In the genomic region with DNA sequence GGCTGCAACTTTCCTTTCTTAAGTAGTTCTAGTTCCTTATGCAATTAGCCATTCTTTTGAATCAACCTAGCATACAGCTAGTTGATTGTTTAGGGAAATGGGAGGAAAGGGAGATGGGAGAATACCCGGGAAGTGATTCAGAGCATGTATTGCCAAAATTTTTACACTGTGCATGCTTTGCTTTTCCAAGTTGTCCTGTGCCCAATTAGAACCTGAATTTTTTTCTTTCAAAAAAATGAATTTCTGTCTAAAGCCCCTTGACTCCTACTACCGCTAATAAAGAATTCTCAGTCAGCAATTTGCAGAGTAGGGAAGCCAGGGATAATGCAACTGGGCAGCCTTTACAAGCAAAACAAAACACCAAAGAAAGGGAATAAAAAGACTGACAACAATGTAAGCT, we compare ENCODE assay signal across 14 cellular contexts.
DNase-seq lines count a peak whose midpoint lies in the region; ATAC-seq and TF ChIP-seq lines count a peak whose summit lies in the region.
"Had no signal": no experiment of that assay in that cellular context is flagged by ENCODE, and none has a peak within 500 bp of the region (broad histone marks: within the 10 kb centered on the region; RNA-seq: fewer than 3 reads in every experiment).

No MANE protein-coding gene starts in this region.

- H4K20me1 ChIP-seq in fibroblast of lung (ENCODE audit: control insufficient read depth, extremely low read depth, insufficient read depth, low read length): no peaks in the 10 kb centered on the region
- H4K20me1 ChIP-seq in MM.1S (ENCODE audit: insufficient read depth, low read length): no peaks in the 10 kb centered on the region

- TF ChIP-seq CTCF in fibroblast of lung (conservative IDR thresholded peaks at IDR 0.05 in 1 of 2, IDR thresholded peaks at IDR 0.05 in 1 of 2; ENCODE audit: low read depth in 1 of 2, low read length in 2 of 2) (no peak), MM.1S (IDR thresholded peaks at IDR 0.05; ENCODE audit: low read length) (no peak)

- H3K14ac ChIP-seq in neuronal stem cell (ENCODE audit: low read length): no peak overlapping the region

- H4K91ac ChIP-seq in neuronal stem cell (ENCODE audit: low read depth, low read length, poor library complexity): no peak overlapping the region

- no peak overlapping the region for H2AK5ac ChIP-seq in neuronal stem cell (ENCODE audit: low read depth, low read length)

- no peak overlapping the region for H2BK12ac ChIP-seq in neuronal stem cell (ENCODE audit: low read length)

- H3F3A ChIP-seq in MM.1S (ENCODE audit: insufficient read depth, low read length): no peaks in the 10 kb centered on the region

- no peak overlapping the region for H3K18ac ChIP-seq in neuronal stem cell (ENCODE audit: low read length)

- H3K9me3 ChIP-seq in SK-N-MC (ENCODE audit: low read depth, low read length) (no peaks in the 10 kb centered on the region), fibroblast of lung (ENCODE audit: control insufficient read depth, insufficient read depth, low read depth, low read length) (no peaks in the 10 kb centered on the region), neuronal stem cell (replicated peaks in 1 of 2; ENCODE audit: control insufficient read depth in 2 of 2, insufficient read depth in 1 of 2, low read depth in 1 of 2, low read length in 2 of 2) (no peaks in the 10 kb centered on the region), MM.1S (replicated peaks; ENCODE audit: insufficient read depth, low read length) (no peaks in the 10 kb centered on the region)
- H3K9me3 ChIP-seq: mucosa of descending colon had no signal

- no CpG with 5 or more reads among the region's 2 CpGs for WGBS in neuronal stem cell (ENCODE audit: extremely low coverage in 2 of 2, insufficient read length in 2 of 2, insufficient replicate concordance in 1 of 2), 2 donors

- H3K4ac ChIP-seq in neuronal stem cell (ENCODE audit: low read length): no peak overlapping the region

- H3K9ac ChIP-seq in SK-N-MC (ENCODE audit: insufficient read length) (no peak overlapping the region), fibroblast of lung (ENCODE audit: insufficient read depth, low read length) (no peak overlapping the region), neuronal stem cell (ENCODE audit: low read depth, low read length, poor library complexity) (no peak overlapping the region), MM.1S (ENCODE audit: low read length) (no peak overlapping the region)

- peak overlapping the region; percentile 3 for H3K4me2 ChIP-seq in fibroblast of lung (ENCODE audit: extremely low read depth, insufficient read depth, low read length)
- H3K4me2 ChIP-seq in neuronal stem cell (ENCODE audit: insufficient read depth, low read length, poor library complexity, severe bottlenecking): no peak overlapping the region
- no peak overlapping the region for H3K4me2 ChIP-seq in MM.1S (ENCODE audit: low read depth, low read length)

- H3K27me3 ChIP-seq in fibroblast of lung (ENCODE audit: control insufficient read depth, insufficient read depth, low read length) (no peaks in the 10 kb centered on the region), neuronal stem cell (ENCODE audit: control insufficient read depth in 3 of 3, insufficient read depth in 3 of 3, low read depth in 1 of 3, low read length in 3 of 3) (no peaks in the 10 kb centered on the region), MM.1S (replicated peaks; ENCODE audit: insufficient read depth, low read length) (no peaks in the 10 kb centered on the region)

- H2AFZ ChIP-seq in fibroblast of lung (ENCODE audit: low read length) (no peak overlapping the region), neuronal stem cell (ENCODE audit: low read length) (peak overlapping the region; percentile 12), MM.1S (ENCODE audit: low read length) (no peak overlapping the region)

- H3K23ac ChIP-seq in neuronal stem cell (ENCODE audit: low read depth, low read length, poor library complexity): no peak overlapping the region

- no peaks in the 10 kb centered on the region for H3K79me1 ChIP-seq in neuronal stem cell (ENCODE audit: low read depth, low read length)

- ATAC-seq in HG02938 (IDR thresholded peaks at IDR 0.05; ENCODE audit: unreplicated experiment) (no peak), HG03442 (IDR thresholded peaks at IDR 0.05; ENCODE audit: unreplicated experiment) (no peak), GM18870 (IDR thresholded peaks at IDR 0.05; ENCODE audit: unreplicated experiment) (no peak)
- ATAC-seq: mucosa of descending colon had no signal

- peak; percentile 37 for DNase-seq in GM04503 (ENCODE audit: low read depth)
- no peak for DNase-seq in SK-N-MC (ENCODE audit: low read depth, low spot score)
- DNase-seq in fibroblast of lung (ENCODE audit: low read depth in 2 of 2): peak; percentile 18 to 75
- no peak for DNase-seq in neuronal stem cell (ENCODE audit: low spot score)
- DNase-seq in MM.1S: no peak
- DNase-seq: activated naive CD8-positive, alpha-beta T cell treated with anti-CD3 and anti-CD28 coated beads for 36 hours; CD4-positive, alpha-beta memory T cell; mucosa of descending colon; NCI-H1105; NCI-H524 treated with DMSO at 0.1 percent for 48 hours; Right ventricle myocardium superior had no signal

- H3K4me3 ChIP-seq in SK-N-MC (no peak overlapping the region), fibroblast of lung (replicated peaks in 1 of 4; ENCODE audit: control extremely low read depth in 1 of 4, insufficient read depth in 1 of 4, low read depth in 3 of 4, low read length in 4 of 4) (no peak overlapping the region), neuronal stem cell (ENCODE audit: low read length in 2 of 2) (peak overlapping the region in 1 of 2 donors; percentile 7), MM.1S (ENCODE audit: low read length) (no peak overlapping the region)
- H3K4me3 ChIP-seq: mucosa of descending colon had no signal

- H3K36me3 ChIP-seq in SK-N-MC (ENCODE audit: insufficient read depth, low read length) (no peaks in the 10 kb centered on the region), fibroblast of lung (ENCODE audit: control insufficient read depth, insufficient read depth, low read length) (no peaks in the 10 kb centered on the region), neuronal stem cell (replicated peaks in 1 of 2; ENCODE audit: control insufficient read depth in 2 of 2, insufficient read depth in 2 of 2, low read length in 2 of 2) (no peaks in the 10 kb centered on the region), MM.1S (replicated peaks; ENCODE audit: insufficient read depth, low read length) (no peaks in the 10 kb centered on the region)

- H3K4me1 ChIP-seq in fibroblast of lung (ENCODE audit: control insufficient read depth, extremely low read depth, insufficient read depth, low read length) (no peaks in the 10 kb centered on the region), neuronal stem cell (ENCODE audit: control insufficient read depth in 2 of 2, insufficient read depth in 1 of 2, low read depth in 1 of 2, low read length in 2 of 2) (peaks cover 3 to 36% of the 10 kb centered on the region in 2 donors), MM.1S (ENCODE audit: low read length) (no peaks in the 10 kb centered on the region)

- no peak overlapping the region for H2BK15ac ChIP-seq in neuronal stem cell (ENCODE audit: low read length)

- H3K79me2 ChIP-seq in fibroblast of lung (ENCODE audit: control insufficient read depth, insufficient read depth, low read length) (no peaks in the 10 kb centered on the region), MM.1S (ENCODE audit: low read length) (no peaks in the 10 kb centered on the region)

- H3K27ac ChIP-seq in SK-N-MC: 0 out of 2 replicates have a peak overlapping the region, but pooled peaks have one; percentile 27
- no peak overlapping the region for H3K27ac ChIP-seq in fibroblast of lung (ENCODE audit: insufficient read depth, low read length)
- peak overlapping the region; percentile 37 for H3K27ac ChIP-seq in neuronal stem cell (replicated peaks; ENCODE audit: low read length)
- no peak overlapping the region for H3K27ac ChIP-seq in MM.1S (ENCODE audit: low read length)

- H2BK5ac ChIP-seq in neuronal stem cell (ENCODE audit: low read length): no peak overlapping the region

- no peak overlapping the region for H4K8ac ChIP-seq in neuronal stem cell (ENCODE audit: low read depth, low read length)

- H2BK120ac ChIP-seq in neuronal stem cell (ENCODE audit: low read depth, low read length): no peak overlapping the region

- no peaks in the 10 kb centered on the region for H3K9me2 ChIP-seq in MM.1S (replicated peaks; ENCODE audit: insufficient read depth, low read length)

Comparison
In these comparisons a context has a peak if more than half of its experiments do, and no peak if none do; other contexts are left out.
1. DNase-seq: peak in GM04503 (single experiment) and fibroblast of lung (2 of 2); none in SK-N-MC (single experiment), neuronal stem cell (single experiment) and MM.1S (single experiment).
2. H3K27ac ChIP-seq: peak in SK-N-MC (single experiment) and neuronal stem cell (single experiment); none in fibroblast of lung (single experiment) and MM.1S (single experiment).